ENCODE assay signal across 26 cellular contexts in the genomic region with DNA sequence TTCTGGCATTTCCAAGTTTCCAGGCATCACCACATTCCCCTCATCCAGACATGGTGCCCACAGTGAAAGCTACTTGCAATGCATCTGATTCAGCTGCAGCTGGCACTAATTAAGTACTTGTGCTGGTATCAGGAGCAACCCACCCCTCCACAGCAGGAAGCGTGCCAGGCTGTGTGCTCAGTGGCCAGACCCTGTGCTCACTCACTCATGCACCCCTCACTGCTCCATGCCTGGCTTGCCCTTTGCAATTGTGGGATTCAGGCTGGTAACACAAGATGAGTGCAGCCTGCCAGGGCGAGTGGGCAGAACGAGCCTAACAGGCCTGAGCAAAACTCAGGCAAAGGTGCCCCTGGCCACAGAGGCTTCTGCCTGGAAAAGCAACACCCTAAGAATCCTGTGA.
"Had no signal": no experiment of that assay in that cellular context is flagged by ENCODE, and none has a peak within 500 bp of the region (broad histone marks: within the 10 kb centered on the region; RNA-seq: fewer than 3 reads in every experiment).

No MANE protein-coding gene starts in this region.

- H3K4me3 ChIP-seq: heart left ventricle, ovary, sigmoid colon, vagina had no signal

- H3K27me3 ChIP-seq: foreskin keratinocyte, heart left ventricle, ovary, sigmoid colon, vagina had no signal

- ATAC-seq: activated CD8-positive, alpha-beta T cell treated with anti-CD3 and anti-CD28 coated beads for 36 hours; activated T-cell treated with anti-CD3 and anti-CD28 coated beads, Interleukin-2, amount 50 U/mL, for 4 hours; activated T-helper 17 cell treated with anti-CD3 and anti-CD28 coated beads, Interleukin-2, amount 50 U/mL, for 72 hours; foreskin keratinocyte; heart left ventricle; stimulated activated memory B cell treated with anti-CD40 and anti-IgM and Interleukin-4, amounts not matched to agents 10 μg/mL and 1 μg/mL and 100 μg/mL, for 72 hours; WTC11 had no signal

- H3K4me1 ChIP-seq: foreskin keratinocyte, heart left ventricle, sigmoid colon, vagina had no signal

- H3K9me3 ChIP-seq: ovary, sigmoid colon, vagina had no signal

- H3K27ac ChIP-seq: foreskin keratinocyte, heart left ventricle, ovary, sigmoid colon, vagina had no signal

- DNase-seq: activated CD4-positive, alpha-beta T cell treated with anti-CD3 and anti-CD28 coated beads, Interleukin-2, amount 50 U/mL, for 1 hour; activated CD8-positive, alpha-beta T cell treated with anti-CD3 and anti-CD28 coated beads for 36 hours; activated gamma-delta T cell treated with Interleukin-2 at 50 U/mL for 16 hours; activated naive CD4-positive, alpha-beta T cell treated with anti-CD3 and anti-CD28 coated beads, Interleukin-2, amount 50 U/mL, for 16 hours; activated T-cell treated with anti-CD3 and anti-CD28 coated beads, Interleukin-2, amount 50 U/mL, for 4 hours; amygdala; caudate nucleus; heart left ventricle; hypothalamus; immature natural killer cell; naive B cell; nephron progenitor cell; ovary; sigmoid colon; small intestine; stimulated activated CD4-positive, alpha-beta T cell treated with anti-CD3 and anti-CD28 coated beads, Interleukin-1b, Interleukin-23, amount 100 ng/mL, for 48 hours; stimulated activated CD4-positive, alpha-beta T cell treated with anti-CD3 and anti-CD28 coated beads, Interleukin-4, amount 100 ng/mL, for 4 hours; stimulated activated CD8-positive, alpha-beta memory T cell treated with anti-CD3 and anti-CD28 coated beads, Interleukin-4, amount 100 ng/mL, for 48 hours; stimulated activated naive CD8-positive, alpha-beta T cell treated with anti-CD3 and anti-CD28 coated beads, Interleukin-15, amount 100 ng/mL, for 72 hours; substantia nigra; T1000 had no signal

- H3K36me3 ChIP-seq: heart left ventricle, ovary, sigmoid colon, vagina had no signal
